9 cellular contexts compared by ENCODE assay signal in the genomic region with DNA sequence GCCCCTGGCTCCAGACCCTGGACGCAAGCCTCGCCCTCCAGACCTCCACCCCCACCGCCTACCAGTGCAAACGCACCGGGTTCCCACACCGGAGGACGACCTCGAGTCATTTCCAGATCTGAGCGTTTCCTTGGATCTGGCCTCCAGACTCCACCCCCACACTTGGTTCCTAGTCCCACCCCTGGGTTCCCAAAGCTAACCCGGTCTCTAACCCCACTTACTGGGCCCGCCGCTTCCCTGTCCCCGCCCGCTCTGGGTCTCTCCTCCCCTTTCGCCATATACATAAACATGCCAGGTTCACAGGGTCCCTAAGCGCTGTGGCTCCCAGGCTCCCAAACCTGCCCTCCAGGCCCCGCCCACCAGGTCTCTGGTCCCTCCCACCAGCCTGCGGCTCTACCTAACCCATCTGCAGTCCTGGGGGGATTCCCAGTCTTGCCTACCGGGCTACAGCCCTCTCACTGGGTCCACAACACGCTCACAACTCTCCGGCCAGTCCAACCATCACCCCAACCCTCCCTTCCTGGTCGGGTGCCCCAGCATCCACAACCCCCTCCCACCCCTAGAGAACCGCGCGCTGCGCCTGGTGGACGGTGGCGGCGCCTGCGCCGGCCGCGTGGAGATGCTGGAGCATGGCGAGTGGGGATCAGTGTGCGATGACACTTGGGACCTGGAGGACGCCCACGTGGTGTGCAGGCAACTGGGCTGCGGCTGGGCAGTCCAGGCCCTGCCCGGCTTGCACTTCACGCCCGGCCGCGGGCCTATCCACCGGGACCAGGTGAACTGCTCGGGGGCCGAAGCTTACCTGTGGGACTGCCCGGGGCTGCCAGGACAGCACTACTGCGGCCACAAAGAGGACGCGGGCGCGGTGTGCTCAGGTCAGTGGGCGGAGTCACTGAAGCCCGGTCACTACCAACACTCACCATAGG. TPM values are rescaled to one million over a fixed set of nuclear protein-coding genes. Genes with fewer than 3 reads are reported as not detected.
DNase-seq lines count a peak whose midpoint lies in the region; ATAC-seq, FAIRE-seq and TF ChIP-seq lines count a peak whose summit lies in the region.
"Had no signal": no experiment of that assay in that cellular context is flagged by ENCODE, and none has a peak within 500 bp of the region (broad histone marks: within the 10 kb centered on the region; RNA-seq: fewer than 3 reads in every experiment).

No MANE protein-coding gene starts in this region.

- H3K4me1 ChIP-seq in HEK293 (ENCODE audit: control insufficient read depth, insufficient read depth, low read length) (0 out of 2 replicates have a peak, but pooled peaks cover 3% of the 10 kb centered on the region), ascending aorta (peaks cover 6 to 7% of the 10 kb centered on the region in 2 donors)

- no peak for FAIRE-seq in RCC 7860 (lab: Jason Lieb, UNC)

- intact Hi-C loops in ascending aorta (cut with DNase I) = no loop called here

- H3K36me3 ChIP-seq in HEK293 (ENCODE audit: control insufficient read depth in 2 of 2, insufficient read depth in 1 of 2, low read length in 2 of 2) = no peaks in the 10 kb centered on the region
- H3K36me3 ChIP-seq in ascending aorta = no peaks in the 10 kb centered on the region
- H3K36me3 ChIP-seq in kidney epithelial cell (ENCODE audit: control insufficient read depth, insufficient read depth, low read length) = no peaks in the 10 kb centered on the region

- POLR2A ChIA-PET in HEK293 (lab: Yijun Ruan, JAX) = no interaction called here

- no peaks in the 10 kb centered on the region for H3K9me3 ChIP-seq in HEK293 (ENCODE audit: control insufficient read depth, insufficient read depth, low read depth, low read length)
- no peaks in the 10 kb centered on the region for H3K9me3 ChIP-seq in ascending aorta

- H3K4me3 ChIP-seq in HEK293 (ENCODE audit: low read depth, low read length) = no peak overlapping the region
- H3K4me3 ChIP-seq in ascending aorta = peak overlapping the region; percentile 53 to 57
- peak overlapping the region; percentile 12 for H3K4me3 ChIP-seq in kidney epithelial cell (ENCODE audit: low read depth, low read length)

- DNase-seq in ascending aorta (ENCODE audit: low spot score in 2 of 2) (no peak), kidney epithelial cell (ENCODE audit: low read depth) (no peak), NCI-H524 treated with DMSO at 0.1 percent for 48 hours (lab: John Stamatoyannopoulos, UW) (no peak), KG1 (lab: John Stamatoyannopoulos, UW) (no peak), AG20443 (ENCODE audit: low spot score) (no peak), RCC 7860 (ENCODE audit: low spot score) (no peak)
- DNase-seq in stimulated activated naive CD8-positive, alpha-beta T cell treated with anti-CD3 and anti-CD28 coated beads, Interleukin-15, Interleukin-2, amounts not matched to agents 100 U/mL and 50 U/mL, for 24 hours = peak; percentile 50
- DNase-seq: central memory CD4-positive, alpha-beta T cell had no signal

- H3K27me3 ChIP-seq in ascending aorta = peaks cover 10% of the 10 kb centered on the region
- peaks cover 25% of the 10 kb centered on the region for H3K27me3 ChIP-seq in kidney epithelial cell (ENCODE audit: control insufficient read depth, insufficient read depth, low read length)

- ATAC-seq in stimulated activated naive CD8-positive, alpha-beta T cell treated with anti-CD3 and anti-CD28 coated beads, Interleukin-15, Interleukin-2, amounts not matched to agents 100 U/mL and 50 U/mL, for 24 hours = no peak

- CTCF ChIA-PET in HEK293 (lab: Yijun Ruan, JAX) = interaction anchor here (1.2 kb wide), 1 partner anchor 38 kb away, joined by 4 read pairs; no protein-coding TSS in a partner anchor

- TF ChIP-seq CTCF in HEK293 (tag by site-specific recombination; IDR thresholded peaks at IDR 0.05) (no peak), ascending aorta (IDR thresholded peaks at IDR 0.05) (no peak), kidney epithelial cell (IDR thresholded peaks at IDR 0.05; ENCODE audit: insufficient read depth, low read length, poor library complexity, severe bottlenecking) (no peak)

- H3K27ac ChIP-seq in HEK293 (ENCODE audit: extremely low read depth, low read depth, low read length) (no peak overlapping the region), ascending aorta (no peak overlapping the region)

TF ChIP-seq in HEK293, 187 proteins besides CTCF, POLR2A, EP300 and RAD21:
- TF ChIP-seq ZNF624 (tag by site-specific recombination; IDR thresholded peaks at IDR 0.05) (no peak), EGR2 (tag by site-specific recombination; IDR thresholded peaks at IDR 0.05; ENCODE audit: low read depth) (0 out of 2 replicates have a peak, but pooled peaks have one; percentile 12)

RNA-seq across cellular contexts. Expression of a gene that starts 36.8 kb away (rescaled TPM):
- total RNA-seq in ascending aorta (not detected), kidney epithelial cell (0.29 and 1.2 TPM in 2 replicates)

RNA-seq across cellular contexts. Expression of a gene that starts 56.3 kb away (rescaled TPM):
- total RNA-seq in ascending aorta = 27.1 TPM
- total RNA-seq in kidney epithelial cell = 2.3 and 2.4 TPM in 2 replicates
